Comparison of ENCODE assay signal across 1 cellular context in genomic region chr5:95921501-95921900, GRCh38.
TF ChIP-seq lines count a peak whose summit lies in the region.

No MANE protein-coding gene starts in this region.

TF ChIP-seq in IMR-90, 13 proteins besides CTCF, POLR2A, EP300 and RAD21 (continued from another document):
- TF ChIP-seq ELK1 (IDR thresholded peaks at IDR 0.05; ENCODE audit: borderline replicate concordance, low read depth, low read length) (no peak), RCOR1 (IDR thresholded peaks at IDR 0.05; ENCODE audit: insufficient replicate concordance, low read length) (no peak), CHD1 (IDR thresholded peaks at IDR 0.05; ENCODE audit: low read depth, low read length) (no peak), MAFK (IDR thresholded peaks at IDR 0.05; ENCODE audit: low read depth, low read length) (no peak), CEBPB (IDR thresholded peaks at IDR 0.05; ENCODE audit: low read depth, low read length) (no peak), FOS (IDR thresholded peaks at IDR 0.05; ENCODE audit: low read depth, low read length) (no peak), BHLHE40 (IDR thresholded peaks at IDR 0.05; ENCODE audit: low read depth, low read length) (no peak), MXI1 (IDR thresholded peaks at IDR 0.05; ENCODE audit: borderline replicate concordance, low read depth, low read length) (no peak), NFE2L2 (IDR thresholded peaks at IDR 0.05; ENCODE audit: low read depth, low read length) (no peak), MAZ (IDR thresholded peaks at IDR 0.05; ENCODE audit: borderline replicate concordance, low read depth, low read length) (no peak)
